In genomic region chr16:27370318-27370717, GRCh38 we compare ENCODE assay signal across 1 cellular context.
TF ChIP-seq lines count a peak whose summit lies in the region.

No MANE protein-coding gene starts in this region.

TF ChIP-seq in K562, 482 proteins besides CTCF, POLR2A, EP300 and RAD21:
- TF ChIP-seq E2F3 (CRISPR knock-in tag; IDR thresholded peaks at IDR 0.05) (no peak), ZNF324 (CRISPR knock-in tag; IDR thresholded peaks at IDR 0.05) (peak; percentile 71)
